ENCODE assay signal across 2 cellular contexts in the genomic region with DNA sequence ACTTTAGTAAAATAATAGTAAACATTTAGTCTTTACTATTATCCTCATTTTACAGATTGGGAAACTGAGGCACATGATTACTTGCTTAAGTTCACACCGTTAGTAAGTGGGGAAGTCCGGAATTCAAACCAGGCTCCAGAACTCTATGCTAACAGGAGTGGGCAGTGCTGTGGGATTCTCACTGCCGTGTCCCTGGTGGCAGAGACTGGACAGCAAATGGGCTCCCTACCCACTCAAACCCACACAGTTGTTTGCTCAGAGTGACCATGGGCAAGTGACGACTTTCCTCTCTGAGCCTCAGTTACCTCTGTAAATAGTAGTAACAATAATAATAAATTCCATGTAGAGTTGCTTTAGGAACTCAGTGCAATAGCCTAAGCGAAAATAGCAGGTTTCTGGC.
TF ChIP-seq lines count a peak whose summit lies in the region.

No MANE protein-coding gene starts in this region.

TF ChIP-seq in IMR-90, 13 proteins besides CTCF, POLR2A, EP300 and RAD21:
- TF ChIP-seq, protein P1, sequence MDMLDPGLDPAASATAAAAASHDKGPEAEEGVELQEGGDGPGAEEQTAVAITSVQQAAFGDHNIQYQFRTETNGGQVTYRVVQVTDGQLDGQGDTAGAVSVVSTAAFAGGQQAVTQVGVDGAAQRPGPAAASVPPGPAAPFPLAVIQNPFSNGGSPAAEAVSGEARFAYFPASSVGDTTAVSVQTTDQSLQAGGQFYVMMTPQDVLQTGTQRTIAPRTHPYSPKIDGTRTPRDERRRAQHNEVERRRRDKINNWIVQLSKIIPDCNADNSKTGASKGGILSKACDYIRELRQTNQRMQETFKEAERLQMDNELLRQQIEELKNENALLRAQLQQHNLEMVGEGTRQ (IDR thresholded peaks at IDR 0.05; ENCODE audit: low read depth, low read length), result no peak
- no peak for TF ChIP-seq MXI1 (IDR thresholded peaks at IDR 0.05; ENCODE audit: borderline replicate concordance, low read depth, low read length)
- TF ChIP-seq FOS (IDR thresholded peaks at IDR 0.05; ENCODE audit: low read depth, low read length), result no peak
- no peak for TF ChIP-seq NFE2L2 (IDR thresholded peaks at IDR 0.05; ENCODE audit: low read depth, low read length)
- no peak for TF ChIP-seq CEBPB (IDR thresholded peaks at IDR 0.05; ENCODE audit: low read depth, low read length)
- no peak for TF ChIP-seq MAFK (IDR thresholded peaks at IDR 0.05; ENCODE audit: low read depth, low read length)

TF ChIP-seq in liver, 16 proteins besides CTCF, POLR2A, EP300 and RAD21:
- no peak for TF ChIP-seq EGR1 (IDR thresholded peaks at IDR 0.05; ENCODE audit: low read depth in 2 of 2)
- TF ChIP-seq FOXA1 (IDR thresholded peaks at IDR 0.05), result no peak
- no peak for TF ChIP-seq HNF4A (conservative IDR thresholded peaks at IDR 0.05)
- no peak for TF ChIP-seq YY1 (IDR thresholded peaks at IDR 0.05)
- no peak for TF ChIP-seq ZBTB33 (IDR thresholded peaks at IDR 0.05)
- no peak for TF ChIP-seq SP1 (IDR thresholded peaks at IDR 0.05)
- TF ChIP-seq TAF1 (conservative IDR thresholded peaks at IDR 0.05), result no peak
- TF ChIP-seq ATF3 (IDR thresholded peaks at IDR 0.05), result no peak
- TF ChIP-seq, protein P2, sequence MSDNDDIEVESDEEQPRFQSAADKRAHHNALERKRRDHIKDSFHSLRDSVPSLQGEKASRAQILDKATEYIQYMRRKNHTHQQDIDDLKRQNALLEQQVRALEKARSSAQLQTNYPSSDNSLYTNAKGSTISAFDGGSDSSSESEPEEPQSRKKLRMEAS (IDR thresholded peaks at IDR 0.05), result no peak
- TF ChIP-seq HNF4G (IDR thresholded peaks at IDR 0.05), result no peak
- no peak for TF ChIP-seq NR2F2 (IDR thresholded peaks at IDR 0.05)
- TF ChIP-seq FOXA2 (IDR thresholded peaks at IDR 0.05), result no peak
- no peak for TF ChIP-seq JUND (IDR thresholded peaks at IDR 0.05)
- TF ChIP-seq RXRA (IDR thresholded peaks at IDR 0.05), result no peak
- no peak for TF ChIP-seq GABPA (IDR thresholded peaks at IDR 0.05 in 1 of 2, conservative IDR thresholded peaks at IDR 0.05 in 1 of 2)
